13 cellular contexts compared by ENCODE assay signal in the genomic region with DNA sequence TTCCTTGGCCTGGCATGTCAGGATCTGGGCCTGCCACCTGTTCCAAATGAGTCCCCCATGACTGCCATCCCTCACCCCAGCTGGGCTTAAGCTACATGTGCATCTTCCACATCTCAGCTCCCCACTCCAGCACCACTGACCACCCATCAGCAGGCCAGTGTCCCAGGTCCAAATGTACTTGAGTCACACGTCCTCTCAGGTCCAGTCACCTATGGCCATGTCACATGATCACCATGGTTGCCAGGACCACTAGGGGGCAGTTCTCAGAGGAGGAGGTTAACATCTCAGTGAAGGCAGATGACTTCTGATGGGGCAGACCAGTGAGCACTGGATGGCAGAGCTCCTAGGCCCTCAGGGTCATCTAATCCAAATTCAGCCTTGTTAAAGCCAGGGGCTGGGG. TPM values are rescaled to one million over a fixed set of nuclear protein-coding genes. Genes with fewer than 3 reads are reported as not detected.
DNase-seq lines count a peak whose midpoint lies in the region; ATAC-seq and TF ChIP-seq lines count a peak whose summit lies in the region.
"Had no signal": no experiment of that assay in that cellular context is flagged by ENCODE, and none has a peak within 500 bp of the region (broad histone marks: within the 10 kb centered on the region; RNA-seq: fewer than 3 reads in every experiment).

No MANE protein-coding gene starts in this region.

- no peaks in the 10 kb centered on the region for H3K9me2 ChIP-seq in PC-3 (replicated peaks; ENCODE audit: low read length)

- no peak overlapping the region for H2AFZ ChIP-seq in PC-3 (ENCODE audit: low read length)

- peak; percentile 60 for TF ChIP-seq CTCF in PC-3 (conservative IDR thresholded peaks at IDR 0.05; ENCODE audit: low read depth, low read length)
- peak; percentile 30 for TF ChIP-seq CTCF in fibroblast of mammary gland (conservative IDR thresholded peaks at IDR 0.05; ENCODE audit: control insufficient read depth, insufficient read depth, low read depth, low read length)

- no peaks in the 10 kb centered on the region for H3K36me3 ChIP-seq in PC-3 (ENCODE audit: low read depth, low read length)
- H3K36me3 ChIP-seq: prostate gland had no signal

- no peak overlapping the region for H3K27ac ChIP-seq in PC-3 (ENCODE audit: low read length)
- H3K27ac ChIP-seq: prostate gland had no signal

- no peak overlapping the region for H3K9ac ChIP-seq in PC-3 (ENCODE audit: low read length)

- H3K4me2 ChIP-seq in PC-3 (ENCODE audit: low read length): no peak overlapping the region

- H4K20me1 ChIP-seq in PC-3 (ENCODE audit: low read length): no peaks in the 10 kb centered on the region

- DNase-seq in left ventricle myocardium superior (peak; percentile 15), left cardiac atrium (no peak), PC-3 (peak; percentile 44), fibroblast of mammary gland (ENCODE audit: low read depth) (peak; percentile 33), epidermal melanocyte (ENCODE audit: insufficient read length, low spot score) (no peak), NCI-H2171 (lab: John Stamatoyannopoulos, UW) (no peak)
- DNase-seq: activated naive CD4-positive, alpha-beta T cell treated with anti-CD3 and anti-CD28 coated beads for 36 hours; CD4-positive, alpha-beta memory T cell; left colon; NCI-H524 had no signal

- no peaks in the 10 kb centered on the region for H3K79me2 ChIP-seq in PC-3 (ENCODE audit: low read length)

- CTCF ChIA-PET in PC-3 (lab: Charles Lee): no interaction called here

- POLR2A ChIA-PET in PC-3 (lab: Charles Lee; ENCODE audit: unreplicated experiment): interaction anchor here (0.6 kb wide), 1 partner anchor 646 kb away, joined by 3 read pairs; no protein-coding TSS in a partner anchor

- intact Hi-C loops in left ventricle myocardium superior (cut with micrococcal nuclease) (no loop called here), left cardiac atrium (cut with DNase I) (no loop called here), PC-3 (cut with micrococcal nuclease) (no loop called here)

- peaks cover 7% of the 10 kb centered on the region; the same call in 1 of the 2 replicates for H3K27me3 ChIP-seq in PC-3 (ENCODE audit: low read length)

- H3K4me3 ChIP-seq in PC-3 (ENCODE audit: low read length) (no peak overlapping the region), fibroblast of mammary gland (ENCODE audit: control insufficient read depth, low read depth, low read length) (no peak overlapping the region)
- H3K4me3 ChIP-seq: prostate gland had no signal

- H3F3A ChIP-seq in PC-3 (ENCODE audit: low read length, unreplicated experiment): no peaks in the 10 kb centered on the region

- no TSS peak for BruUV-seq in PC-3 (replicated peaks; lab: Mats Ljungman, UMichigan)

- H3K4me1 ChIP-seq in PC-3 (ENCODE audit: insufficient read depth, low read length): no peaks in the 10 kb centered on the region
- H3K4me1 ChIP-seq: prostate gland had no signal

- no peaks in the 10 kb centered on the region for H3K9me3 ChIP-seq in PC-3 (ENCODE audit: low read length)
- H3K9me3 ChIP-seq: prostate gland had no signal

- no peak for ATAC-seq in left ventricle myocardium superior
- no peak for ATAC-seq in left cardiac atrium
- ATAC-seq in PC-3: no peak
- ATAC-seq in HG02938 (IDR thresholded peaks at IDR 0.05; ENCODE audit: unreplicated experiment): no peak
- no peak for ATAC-seq in GM18870 (IDR thresholded peaks at IDR 0.05; ENCODE audit: unreplicated experiment)
- ATAC-seq: left colon had no signal

RNA-seq across cellular contexts. Expression of gene WNT11, which starts 41.9 kb away (rescaled TPM):
- total RNA-seq in left ventricle myocardium superior (15.2 TPM), left cardiac atrium (1 to 10 TPM; 3.4 to 6.6 TPM), PC-3 (2014; rRNA removed) (0.40 and 1.6 TPM in 2 replicates)
- total RNA-seq: activated naive CD4-positive, alpha-beta T cell treated with anti-CD3 and anti-CD28 coated beads for 36 hours had no signal

Comparison
In these comparisons a context has a peak if more than half of its experiments do, and no peak if none do; other contexts are left out.
1. DNase-seq: peak in left ventricle myocardium superior (single experiment), PC-3 (single experiment) and fibroblast of mammary gland (single experiment); none in left cardiac atrium (single experiment), epidermal melanocyte (single experiment) and NCI-H2171 (single experiment).